ENCODE assay signal across 9 cellular contexts in the genomic region with DNA sequence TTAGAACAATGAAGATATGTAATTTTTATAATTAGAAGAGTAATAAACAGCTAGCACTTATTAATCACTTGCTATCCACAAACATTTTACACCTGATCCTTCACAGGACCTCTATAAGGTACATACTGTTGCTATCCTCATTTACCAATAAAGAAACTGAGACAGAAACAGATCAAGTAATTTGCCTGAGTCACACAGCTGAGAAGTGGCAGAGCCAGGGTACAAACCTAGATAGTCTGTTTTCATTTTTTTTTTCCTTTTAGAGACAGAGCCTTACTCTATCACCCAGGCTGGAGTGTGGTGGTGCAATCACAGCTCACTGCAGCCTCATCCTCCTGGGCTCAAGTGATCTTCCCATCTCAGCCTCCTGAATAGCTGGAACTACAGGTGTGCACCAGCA.
"Had no signal": no experiment of that assay in that cellular context is flagged by ENCODE, and none has a peak within 500 bp of the region (broad histone marks: within the 10 kb centered on the region; RNA-seq: fewer than 3 reads in every experiment).

No MANE protein-coding gene starts in this region.

- H2AFZ ChIP-seq: GM23248, GM23338 had no signal

- ATAC-seq: GM23338, HCT116 had no signal

- H3K9me3 ChIP-seq: HAP-1 had no signal

- H3K4me1 ChIP-seq: HAP-1 had no signal

- H3K9ac ChIP-seq: GM23248 had no signal

- H3K27ac ChIP-seq: GM23248 had no signal

- H3K4me3 ChIP-seq: GM23248, GM23338, HAP-1 had no signal

- DNase-seq: GM23248, GOT3, H7, H9, HCEC 1CT, HFFc6 had no signal

- H3K36me3 ChIP-seq: HAP-1 had no signal

- H3K4me2 ChIP-seq: GM23338 had no signal
